In genomic region chr6:26025047-26025893, GRCh38 we compare ENCODE assay signal across 8 cellular contexts.
DNase-seq lines count a peak whose midpoint lies in the region; ATAC-seq and TF ChIP-seq lines count a peak whose summit lies in the region.

No MANE protein-coding gene starts in this region.

- H3K27ac ChIP-seq in A673 (ENCODE audit: low read depth, low read length, poor library complexity, severe bottlenecking) (peak overlapping the region; percentile 82), left lung (peak overlapping the region; percentile 92 to 94), uterus (peak overlapping the region; percentile 95 to 97)

- TF ChIP-seq POLR2A in uterus (IDR thresholded peaks at IDR 0.05) = no peak

- H3K9me3 ChIP-seq in A673 (ENCODE audit: low read depth, low read length, poor library complexity, severe bottlenecking) (no peaks in the 10 kb centered on the region), left lung (no peaks in the 10 kb centered on the region), uterus (no peaks in the 10 kb centered on the region)

- H3K4me1 ChIP-seq in A673 (ENCODE audit: insufficient read depth, low read length, poor library complexity, severe bottlenecking) (peaks cover 28% of the 10 kb centered on the region), left lung (peaks cover 0 to 26% of the 10 kb centered on the region in 2 donors), uterus (no peaks in the 10 kb centered on the region)

- H3K4me3 ChIP-seq in A673 (ENCODE audit: low read depth, low read length, poor library complexity, severe bottlenecking) (peak overlapping the region; percentile 52), left lung (no peak overlapping the region), uterus (no peak overlapping the region)
- peak overlapping the region; percentile 64 for H3K4me3 ChIP-seq in Jurkat, Clone E6-1 (ENCODE audit: low read length)

- H3K36me3 ChIP-seq in A673 (ENCODE audit: insufficient read depth, low read length, poor library complexity, severe bottlenecking) = no peaks in the 10 kb centered on the region
- no peaks in the 10 kb centered on the region for H3K36me3 ChIP-seq in left lung
- no peaks in the 10 kb centered on the region for H3K36me3 ChIP-seq in uterus

- CTCF ChIA-PET in A673 (lab: Charles Lee) = interaction anchor here (0.8 to 1.3 kb wide), 2 partner anchors 8 to 134 kb away, joined by 3 read pairs; no protein-coding TSS in a partner anchor

- TF ChIP-seq CTCF in A673 (conservative IDR thresholded peaks at IDR 0.05; ENCODE audit: low read depth, low read length) (no peak), left lung (IDR thresholded peaks at IDR 0.05) (no peak), uterus (IDR thresholded peaks at IDR 0.05) (no peak)

- intact Hi-C loops in A673 (cut with micrococcal nuclease; ENCODE audit: unreplicated experiment) (loop anchor here (10.0 kb wide), 2 partner anchors 180 to 1110 kb away; a partner anchor contains a TSS), left lung (cut with DNase I) (no loop called here), uterus (cut with DNase I; ENCODE audit: low total_unique reads) (no loop called here)

- H3K27me3 ChIP-seq in A673 (replicated peaks; ENCODE audit: insufficient read depth, low read depth, low read length, poor library complexity) = no peaks in the 10 kb centered on the region
- no peaks in the 10 kb centered on the region for H3K27me3 ChIP-seq in left lung
- no peaks in the 10 kb centered on the region for H3K27me3 ChIP-seq in uterus

- DNase-seq in A673 (ENCODE audit: low spot score) (peak; percentile 29), astrocyte of the hippocampus (ENCODE audit: low read depth, low spot score) (peak; percentile 65), left lung (no peak), uterus (no peak), COLO668 (lab: John Stamatoyannopoulos, UW; ENCODE audit: unreplicated experiment) (no peak), AG08396 (ENCODE audit: low spot score) (no peak)
- DNase-seq in Jurkat, Clone E6-1 (ENCODE audit: low read depth, low spot score) = no peak
- no peak for DNase-seq in effector CD8-positive, alpha-beta T cell (lab: John Stamatoyannopoulos, UW)

- peak; percentile 4 for ATAC-seq in left lung

- POLR2A ChIA-PET in A673 (lab: Charles Lee; ENCODE audit: low non-redundant PET) = interaction anchor here (0.8 kb wide), 1 partner anchor 14 kb away, joined by 3 read pairs; no protein-coding TSS in a partner anchor

- BruUV-seq in A673 (replicated peaks; lab: Mats Ljungman, UMichigan) = no TSS peak

Comparison
In these comparisons a context has a peak if more than half of its experiments do, and no peak if none do; other contexts are left out.
1. DNase-seq: peak in A673 (single experiment) and astrocyte of the hippocampus (single experiment); none in Jurkat, Clone E6-1 (single experiment), left lung (0 of 2), uterus (0 of 2), effector CD8-positive, alpha-beta T cell (single experiment), COLO668 (single experiment) and AG08396 (single experiment).
2. H3K4me3 ChIP-seq: peak in A673 (single experiment) and Jurkat, Clone E6-1 (single experiment); none in left lung (0 of 2) and uterus (0 of 2).
3. Peak in every context shown above with its lines, with median percentiles within 50 percentile points of each other: H3K27ac ChIP-seq.